Comparison of ENCODE assay signal across 8 cellular contexts in the genomic region with DNA sequence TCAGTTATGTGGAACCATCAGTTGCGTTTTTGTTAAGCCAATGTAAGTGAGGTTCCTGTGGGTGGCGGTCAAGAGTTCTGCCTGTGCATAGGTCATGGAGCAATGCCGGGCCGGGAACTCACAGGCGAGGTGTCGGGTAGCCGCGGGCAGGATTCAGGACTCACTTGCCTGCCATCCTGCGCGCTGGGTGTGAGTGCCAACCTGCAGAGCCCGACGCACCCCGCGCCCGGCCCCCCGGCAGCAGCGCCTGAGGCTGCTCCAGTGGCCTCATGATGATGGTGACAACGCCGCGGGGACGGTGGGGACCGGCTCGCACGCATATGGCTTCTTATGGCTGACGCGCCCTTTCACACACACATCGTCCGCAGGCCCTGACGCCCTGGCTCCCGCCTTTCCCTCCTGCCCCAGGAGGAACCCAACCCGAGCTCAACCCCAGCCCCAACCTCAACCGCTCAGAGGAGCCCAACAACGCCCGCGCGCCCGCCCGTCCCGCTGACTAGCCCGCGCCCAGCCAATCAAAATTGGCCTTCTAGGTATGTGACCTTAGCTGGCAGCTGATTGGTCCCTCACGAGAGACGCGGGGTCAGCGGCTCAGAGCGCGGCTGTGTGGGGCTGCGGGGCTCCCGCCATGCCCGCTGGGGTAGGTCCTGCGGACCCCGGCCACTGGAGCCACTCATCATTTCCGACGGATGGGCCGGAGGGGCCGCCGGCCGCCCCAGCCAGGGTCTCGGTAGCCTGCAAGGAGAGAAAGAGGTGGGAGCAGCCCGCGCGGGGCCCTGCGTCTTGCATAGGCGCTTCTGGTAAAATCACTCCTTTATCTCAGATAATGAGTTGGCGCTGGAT. TPM values are rescaled to one million over a fixed set of nuclear protein-coding genes. Genes with fewer than 3 reads are reported as not detected.
DNase-seq lines count a peak whose midpoint lies in the region; ATAC-seq and TF ChIP-seq lines count a peak whose summit lies in the region.

A gene with protein sequence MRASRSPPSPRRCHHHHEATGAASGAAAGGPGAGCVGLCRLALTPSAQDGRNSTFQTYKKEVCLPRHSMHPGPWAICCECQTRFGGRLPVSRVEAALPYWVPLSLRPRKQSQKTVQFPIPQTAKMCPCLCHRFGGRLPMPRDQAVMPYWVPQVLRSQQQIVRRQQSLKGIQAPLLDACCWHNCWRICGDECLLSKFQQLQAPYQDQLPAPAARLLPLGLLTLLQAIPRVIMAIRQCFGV (minus strand): TSS at position 470 of the 843 bp plus-strand sequence. CDS start 150 bp downstream, at position 320.

- peak within 1 kb of the TSS; percentile 84 for H3K4me2 ChIP-seq in KMS-11

- H3K9me3 ChIP-seq in esophagus muscularis mucosa (no peaks in the 10 kb centered on the region), muscle layer of duodenum (ENCODE audit: control insufficient read depth in 1 of 2, low read length in 2 of 2) (no peaks in the 10 kb centered on the region)

- WGBS in esophagus muscularis mucosa = under 1% methylated on average over 45 of the region's 65 CpGs

- no peak within 1 kb of the TSS for H3K4me3 ChIP-seq in KMS-11 (IDR thresholded peaks at IDR 0.05; ENCODE audit: insufficient read depth, low read depth, low read length)
- peak within 1 kb of the TSS; percentile 87 to 100 (median 94) for H3K4me3 ChIP-seq in esophagus muscularis mucosa
- peak within 1 kb of the TSS; percentile 75 to 94 for H3K4me3 ChIP-seq in muscle layer of duodenum (ENCODE audit: low read depth in 1 of 2, low read length in 2 of 2)

- H2AFZ ChIP-seq in KMS-11 (ENCODE audit: low read depth) = peak within 1 kb of the TSS; percentile 96

- peaks cover 18% of the 10 kb centered on the region for H3K79me2 ChIP-seq in KMS-11 (ENCODE audit: insufficient read depth, low read depth)

- TF ChIP-seq POLR2A in esophagus muscularis mucosa (IDR thresholded peaks at IDR 0.05; ENCODE audit: low read depth) = peak; percentile 88

- no peak for TF ChIP-seq EP300 in esophagus muscularis mucosa (IDR thresholded peaks at IDR 0.05)

- DNase-seq in Daoy (ENCODE audit: low read depth) (peak; percentile 94), esophagus muscularis mucosa (ENCODE audit: extremely low spot score) (peak; percentile 99)
- DNase-seq in activated T-cell treated with anti-CD3 and anti-CD28 coated beads, Interleukin-2, amount 50 U/mL, for 48 hours = peak; percentile 98
- peak; percentile 96 for DNase-seq in stimulated activated CD8-positive, alpha-beta memory T cell treated with anti-CD3 and anti-CD28 coated beads, Interleukin-7, amount 100 ng/mL, for 24 hours (ENCODE audit: low read depth)

- H3K27ac ChIP-seq in KMS-11 (peak within 1 kb of the TSS; percentile 84), esophagus muscularis mucosa (replicated peaks in 1 of 4) (peak within 1 kb of the TSS; percentile 88 to 97 (median 95)), muscle layer of duodenum (ENCODE audit: low read length) (peak within 1 kb of the TSS; percentile 89)

- H3K36me3 ChIP-seq in KMS-11 (ENCODE audit: insufficient read depth) = no peaks in the 10 kb centered on the region
- no peaks in the 10 kb centered on the region for H3K36me3 ChIP-seq in esophagus muscularis mucosa
- H3K36me3 ChIP-seq in muscle layer of duodenum (ENCODE audit: control insufficient read depth in 1 of 2, insufficient read depth in 2 of 2, low read length in 2 of 2) = peaks cover 0 to 2% of the 10 kb centered on the region in 2 donors

- intact Hi-C loops in esophagus muscularis mucosa (cut with DNase I) = loop anchor here (5.0 kb wide), 2 partner anchors 45 to 65 kb away; a partner anchor contains a TSS

- TF ChIP-seq CTCF in KMS-11 (conservative IDR thresholded peaks at IDR 0.05; ENCODE audit: low read depth, low read length) (peak; percentile 40; the same call in 1 of the 2 replicates), esophagus muscularis mucosa (IDR thresholded peaks at IDR 0.05) (peak; percentile 63 to 71 (median 65))

- ATAC-seq in GM21786 (IDR thresholded peaks at IDR 0.05; ENCODE audit: unreplicated experiment) = peak; percentile 92

- H3K9ac ChIP-seq in KMS-11 = peak within 1 kb of the TSS; percentile 93

- no peaks in the 10 kb centered on the region for H4K20me1 ChIP-seq in KMS-11 (ENCODE audit: insufficient read depth)

- H3K27me3 ChIP-seq in KMS-11 (ENCODE audit: insufficient read depth, low read depth) (no peaks in the 10 kb centered on the region), esophagus muscularis mucosa (no peaks in the 10 kb centered on the region), muscle layer of duodenum (ENCODE audit: low read depth, low read length) (no peaks in the 10 kb centered on the region)

- H3K4me1 ChIP-seq in KMS-11 (ENCODE audit: low read depth, poor library complexity, severe bottlenecking) (peaks cover 14% of the 10 kb centered on the region), esophagus muscularis mucosa (peaks cover 8 to 16% (median 10%) of the 10 kb centered on the region in 4 donors), muscle layer of duodenum (ENCODE audit: control insufficient read depth in 1 of 2, insufficient read depth in 2 of 2, low read length in 2 of 2) (peaks cover 0 to 6% of the 10 kb centered on the region in 2 donors)

TF ChIP-seq in PFSK-1, 5 proteins besides CTCF, POLR2A, EP300 and RAD21:
- peak; percentile 91 for TF ChIP-seq POLR2AphosphoS5 (IDR thresholded peaks at IDR 0.05; ENCODE audit: low read depth, low read length)
- peak; percentile 72; the same call in 1 of the 2 replicates for TF ChIP-seq TAF1 (IDR thresholded peaks at IDR 0.05; ENCODE audit: borderline replicate concordance, insufficient read depth, low read length)
- TF ChIP-seq SIN3A (IDR thresholded peaks at IDR 0.05; ENCODE audit: borderline replicate concordance, insufficient read depth, low read length) = no peak
- TF ChIP-seq FOXP2 (optimal IDR thresholded peaks at IDR 0.05; ENCODE audit: borderline replicate concordance, extremely low read depth, extremely low read length, insufficient read depth) = no peak
- TF ChIP-seq, protein P1, sequence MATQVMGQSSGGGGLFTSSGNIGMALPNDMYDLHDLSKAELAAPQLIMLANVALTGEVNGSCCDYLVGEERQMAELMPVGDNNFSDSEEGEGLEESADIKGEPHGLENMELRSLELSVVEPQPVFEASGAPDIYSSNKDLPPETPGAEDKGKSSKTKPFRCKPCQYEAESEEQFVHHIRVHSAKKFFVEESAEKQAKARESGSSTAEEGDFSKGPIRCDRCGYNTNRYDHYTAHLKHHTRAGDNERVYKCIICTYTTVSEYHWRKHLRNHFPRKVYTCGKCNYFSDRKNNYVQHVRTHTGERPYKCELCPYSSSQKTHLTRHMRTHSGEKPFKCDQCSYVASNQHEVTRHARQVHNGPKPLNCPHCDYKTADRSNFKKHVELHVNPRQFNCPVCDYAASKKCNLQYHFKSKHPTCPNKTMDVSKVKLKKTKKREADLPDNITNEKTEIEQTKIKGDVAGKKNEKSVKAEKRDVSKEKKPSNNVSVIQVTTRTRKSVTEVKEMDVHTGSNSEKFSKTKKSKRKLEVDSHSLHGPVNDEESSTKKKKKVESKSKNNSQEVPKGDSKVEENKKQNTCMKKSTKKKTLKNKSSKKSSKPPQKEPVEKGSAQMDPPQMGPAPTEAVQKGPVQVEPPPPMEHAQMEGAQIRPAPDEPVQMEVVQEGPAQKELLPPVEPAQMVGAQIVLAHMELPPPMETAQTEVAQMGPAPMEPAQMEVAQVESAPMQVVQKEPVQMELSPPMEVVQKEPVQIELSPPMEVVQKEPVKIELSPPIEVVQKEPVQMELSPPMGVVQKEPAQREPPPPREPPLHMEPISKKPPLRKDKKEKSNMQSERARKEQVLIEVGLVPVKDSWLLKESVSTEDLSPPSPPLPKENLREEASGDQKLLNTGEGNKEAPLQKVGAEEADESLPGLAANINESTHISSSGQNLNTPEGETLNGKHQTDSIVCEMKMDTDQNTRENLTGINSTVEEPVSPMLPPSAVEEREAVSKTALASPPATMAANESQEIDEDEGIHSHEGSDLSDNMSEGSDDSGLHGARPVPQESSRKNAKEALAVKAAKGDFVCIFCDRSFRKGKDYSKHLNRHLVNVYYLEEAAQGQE (IDR thresholded peaks at IDR 0.05; ENCODE audit: insufficient read depth in 1 of 2, low read depth in 2 of 2, low read length in 2 of 2) = no peak

RNA-seq across cellular contexts. Expression of the gene that starts here (rescaled TPM):
- total RNA-seq in Daoy (2014; rRNA removed; shearing (Covaris generic)) = 7.3 and 10.1 TPM in 2 replicates
- polyA plus RNA-seq in PFSK-1 (2012; ENCODE audit: insufficient read length, low read depth) = 7.1 TPM
- 1 to 10 TPM in 3 of 4 donors, under 1 TPM in 1; 0.50 to 3.2 (median 1.8) TPM for total RNA-seq in esophagus muscularis mucosa
